25 cellular contexts compared by ENCODE assay signal in the genomic region with DNA sequence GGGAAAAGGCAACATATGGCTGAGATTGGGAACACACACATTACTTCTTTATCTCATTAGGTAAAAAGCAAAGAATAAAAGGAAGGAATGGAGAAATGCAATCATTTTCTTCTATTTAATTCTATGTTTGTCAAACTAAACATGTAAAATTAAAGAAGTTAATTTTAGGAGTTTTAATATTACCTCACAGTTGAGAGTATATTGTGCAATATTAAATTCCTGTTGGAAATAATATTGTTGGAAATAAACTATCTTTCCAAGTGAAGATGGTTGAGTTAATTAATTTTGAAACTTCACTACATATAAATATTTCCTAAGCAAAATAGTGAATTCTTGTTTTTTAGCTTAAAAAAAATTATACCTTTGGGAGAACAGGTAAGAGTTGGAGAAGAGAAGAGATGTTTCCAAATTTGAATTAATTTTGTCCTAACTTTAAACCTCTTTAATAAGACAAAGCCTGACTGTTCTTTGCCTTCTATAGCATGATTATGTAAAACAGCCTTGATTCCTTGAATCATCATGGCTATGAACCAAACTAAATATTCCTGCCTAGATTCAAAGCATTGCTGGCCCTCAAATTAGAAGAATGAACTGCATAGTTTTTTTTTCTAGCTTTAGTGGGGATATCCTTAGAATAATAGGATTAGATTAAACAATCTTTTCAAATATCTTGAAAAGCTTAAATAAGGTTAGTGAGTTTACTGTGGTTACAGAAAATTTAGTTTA.
"Had no signal": no experiment of that assay in that cellular context is flagged by ENCODE, and none has a peak within 500 bp of the region (broad histone marks: within the 10 kb centered on the region; RNA-seq: fewer than 3 reads in every experiment).

No MANE protein-coding gene starts in this region.

- DNase-seq: activated CD4-positive, alpha-beta T cell treated with anti-CD3 and anti-CD28 coated beads for 36 hours; activated CD4-positive, alpha-beta T cell treated with anti-CD3 and anti-CD28 coated beads, Interleukin-2, amount 50 U/mL, for 4 hours; activated CD4-positive, CD25-positive, alpha-beta regulatory T cell; activated CD8-positive, alpha-beta memory T cell treated with anti-CD3 and anti-CD28 coated beads for 24 hours; activated effector memory CD4-positive, alpha-beta T cell treated with anti-CD3 and anti-CD28 coated beads, Interleukin-2, amount 50 U/mL, for 16 hours; activated naive CD4-positive, alpha-beta T cell treated with anti-CD3 and anti-CD28 coated beads, Interleukin-2, amount 10 ng/mL, durations not matched to agents 7 days and 5 days; activated naive CD8-positive, alpha-beta T cell treated with anti-CD3 and anti-CD28 coated beads, Interleukin-2, amount 10 ng/mL, durations not matched to agents 7 days and 5 days; activated T-cell treated with anti-CD3 and anti-CD28 coated beads, Interleukin-2, amount 50 U/mL, for 1 hour; amniotic stem cell; body of pancreas; cerebellar nuclear complex; dorsolateral prefrontal cortex; effector memory CD4-positive, alpha-beta T cell; islet precursor cell; left cardiac atrium; midbrain; naive thymus-derived CD4-positive, alpha-beta T cell; nucleus accumbens; right cardiac atrium; stimulated activated CD4-positive, alpha-beta T cell treated with anti-CD3 and anti-CD28 coated beads, Interleukin-2, amount 100 ng/mL, for 48 hours; stimulated activated naive CD8-positive, alpha-beta T cell treated with anti-CD3 and anti-CD28 coated beads, Interleukin-15, Interleukin-2, amounts not matched to agents 100 U/mL and 50 U/mL, for 24 hours; testis; transverse colon had no signal

- H3K9me3 ChIP-seq: body of pancreas, testis had no signal

- H3K4me1 ChIP-seq: body of pancreas, testis, transverse colon had no signal

- H3K4me3 ChIP-seq: body of pancreas, cardiac muscle cell, coronary artery, dorsolateral prefrontal cortex, testis, transverse colon had no signal

- ATAC-seq: activated CD4-positive, alpha-beta T cell treated with anti-CD3 and anti-CD28 coated beads for 36 hours; body of pancreas; left cardiac atrium; naive thymus-derived CD4-positive, alpha-beta T cell; right cardiac atrium; stimulated activated naive CD8-positive, alpha-beta T cell treated with anti-CD3 and anti-CD28 coated beads, Interleukin-15, Interleukin-2, amounts not matched to agents 100 U/mL and 50 U/mL, for 24 hours had no signal

- H3K36me3 ChIP-seq: cardiac muscle cell, transverse colon had no signal

- H3K27me3 ChIP-seq: body of pancreas, cardiac muscle cell, dorsolateral prefrontal cortex, testis, transverse colon had no signal

- H3K27ac ChIP-seq: body of pancreas, cardiac muscle cell, coronary artery, dorsolateral prefrontal cortex, testis, transverse colon had no signal
